In genomic region chr3:99475229-99475628, GRCh38 we compare ENCODE assay signal across 1 cellular context.
TF ChIP-seq lines count a peak whose summit lies in the region.

No MANE protein-coding gene starts in this region.

TF ChIP-seq in A549, 52 proteins besides CTCF, POLR2A, EP300 and RAD21 (continued from another document):
- no peak for TF ChIP-seq BCL3 (IDR thresholded peaks at IDR 0.05)
- TF ChIP-seq ESRRA (IDR thresholded peaks at IDR 0.05; ENCODE audit: borderline replicate concordance, low read length) = no peak
- TF ChIP-seq POLR2AphosphoS2 (conservative IDR thresholded peaks at IDR 0.05; ENCODE audit: low read length) = no peak
